21 cellular contexts compared by ENCODE assay signal in the genomic region with DNA sequence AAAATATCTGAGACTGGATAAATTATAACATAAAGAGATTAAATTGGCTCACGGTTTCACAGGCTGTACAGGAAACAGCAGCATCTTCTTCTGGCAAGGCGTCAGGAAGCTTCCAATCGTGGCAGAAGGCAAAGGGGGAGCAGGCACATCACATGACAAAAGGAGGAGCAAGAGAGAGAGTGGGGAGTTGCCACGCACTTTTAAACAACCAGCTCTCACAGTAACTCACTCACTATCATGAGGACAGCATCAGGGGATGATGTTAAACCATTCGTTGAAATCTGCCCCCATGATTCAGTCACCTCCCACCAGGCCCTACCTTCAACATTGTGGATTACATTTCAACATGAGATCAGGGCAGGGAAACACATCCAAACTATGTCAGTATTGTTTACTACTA.
DNase-seq lines count a peak whose midpoint lies in the region; ATAC-seq, FAIRE-seq and TF ChIP-seq lines count a peak whose summit lies in the region.
"Had no signal": no experiment of that assay in that cellular context is flagged by ENCODE, and none has a peak within 500 bp of the region (broad histone marks: within the 10 kb centered on the region; RNA-seq: fewer than 3 reads in every experiment).

No MANE protein-coding gene starts in this region.

- no peaks in the 10 kb centered on the region for H3K9me3 Mint-ChIP-seq in type B pancreatic cell

- TF ChIP-seq CTCF in K562 (IDR thresholded peaks at IDR 0.05 in 2 of 3, conservative IDR thresholded peaks at IDR 0.05 in 1 of 3; ENCODE audit: insufficient read depth in 2 of 3, low read depth in 1 of 3, low read length in 3 of 3) = no peak
- no peak for TF ChIP-seq CTCF in type B pancreatic cell (conservative IDR thresholded peaks at IDR 0.05)

- no TSS peak for BruUV-seq in K562 (replicated peaks; lab: Mats Ljungman, UMichigan)

- H3K27ac Mint-ChIP-seq in type B pancreatic cell = no peak overlapping the region
- H3K27ac Mint-ChIP-seq: B cell; CD4-positive, CD25-positive, alpha-beta regulatory T cell; CD8-positive, alpha-beta T cell had no signal

- no peaks in the 10 kb centered on the region for H3K36me3 ChIP-seq in K562 (ENCODE audit: control insufficient read depth, insufficient read depth, low read length)
- H3K36me3 ChIP-seq in neuronal stem cell (replicated peaks in 1 of 2; ENCODE audit: control insufficient read depth in 2 of 2, insufficient read depth in 2 of 2, low read length in 2 of 2) = no peaks in the 10 kb centered on the region
- H3K36me3 ChIP-seq: BLaER1 had no signal

- POLR2A ChIA-PET in K562 (lab: Yijun Ruan, JAX) = no interaction called here

- 0% methylated on average over 5 of the region's 5 CpGs for WGBS in K562 (ENCODE audit: insufficient coverage, low coverage, missing lambda C conversion rate)
- WGBS in neuronal stem cell (ENCODE audit: extremely low coverage in 2 of 2, insufficient read length in 2 of 2, insufficient replicate concordance in 1 of 2), 2 donors = no CpG with 5 or more reads among the region's 5 CpGs

- H3K4me3 ChIP-seq in K562 (no peak overlapping the region), neuronal stem cell (ENCODE audit: low read length in 2 of 2) (no peak overlapping the region)
- H3K4me3 ChIP-seq: BLaER1, GM23248 had no signal

- H3K9me3 ChIP-seq in K562 (replicated peaks; ENCODE audit: control insufficient read depth, insufficient read depth, low read depth, low read length) (no peaks in the 10 kb centered on the region; the same call in 1 of the 2 replicates), neuronal stem cell (replicated peaks in 1 of 2; ENCODE audit: control insufficient read depth in 2 of 2, insufficient read depth in 1 of 2, low read depth in 1 of 2, low read length in 2 of 2) (no peaks in the 10 kb centered on the region)
- H3K9me3 ChIP-seq: BLaER1, Caco-2 had no signal

- no peak overlapping the region for H2BK120ac ChIP-seq in neuronal stem cell (ENCODE audit: low read depth, low read length)

- no peak overlapping the region for H3K18ac ChIP-seq in neuronal stem cell (ENCODE audit: low read length)

- no peak overlapping the region for H4K8ac ChIP-seq in neuronal stem cell (ENCODE audit: low read depth, low read length)

- H3K27ac ChIP-seq in K562 (ENCODE audit: extremely low read depth, low read depth, low read length) (no peak overlapping the region), neuronal stem cell (replicated peaks; ENCODE audit: low read length) (no peak overlapping the region)
- H3K27ac ChIP-seq: BLaER1, C4-2B, GM23248 had no signal

- H3K27me3 Mint-ChIP-seq in type B pancreatic cell = no peaks in the 10 kb centered on the region
- H3K27me3 Mint-ChIP-seq: B cell; CD4-positive, CD25-positive, alpha-beta regulatory T cell had no signal

- no peak for TF ChIP-seq POLR2A in K562 (conservative IDR thresholded peaks at IDR 0.05)

- ATAC-seq in K562 = no peak
- ATAC-seq: CD8-positive, alpha-beta T cell had no signal

- no peak overlapping the region for H2AK5ac ChIP-seq in neuronal stem cell (ENCODE audit: low read depth, low read length)

- no peak overlapping the region for H2BK5ac ChIP-seq in neuronal stem cell (ENCODE audit: low read length)

- no peaks in the 10 kb centered on the region for H3K36me3 Mint-ChIP-seq in type B pancreatic cell
- H3K36me3 Mint-ChIP-seq: CD4-positive, CD25-positive, alpha-beta regulatory T cell; CD8-positive, alpha-beta T cell had no signal

- H3K27me3 ChIP-seq in K562 (ENCODE audit: control insufficient read depth in 2 of 2, insufficient read depth in 2 of 2, low read length in 2 of 2) (no peaks in the 10 kb centered on the region), neuronal stem cell (ENCODE audit: control insufficient read depth in 3 of 3, insufficient read depth in 3 of 3, low read depth in 1 of 3, low read length in 3 of 3) (no peaks in the 10 kb centered on the region)
- H3K27me3 ChIP-seq: BLaER1 had no signal

- TF ChIP-seq EP300 in K562 (IDR thresholded peaks at IDR 0.05; ENCODE audit: low read length) = no peak

- no peaks in the 10 kb centered on the region for H3K9me1 ChIP-seq in K562 (ENCODE audit: control insufficient read depth, insufficient read depth, low read length)

- H3K79me1 ChIP-seq in neuronal stem cell (ENCODE audit: low read depth, low read length) = no peaks in the 10 kb centered on the region

- H4K91ac ChIP-seq in neuronal stem cell (ENCODE audit: low read depth, low read length, poor library complexity) = no peak overlapping the region

- TF ChIP-seq RAD21 in K562 (CRISPR knock-in tag; conservative IDR thresholded peaks at IDR 0.05 in 1 of 2, IDR thresholded peaks at IDR 0.05 in 1 of 2) = no peak

- H3K4me2 ChIP-seq in K562 (ENCODE audit: insufficient read depth, low read length) (no peak overlapping the region), neuronal stem cell (ENCODE audit: insufficient read depth, low read length, poor library complexity, severe bottlenecking) (no peak overlapping the region)
- H3K4me2 ChIP-seq: BLaER1 had no signal

- H2AFZ ChIP-seq in K562 (ENCODE audit: low read depth, low read length) (no peak overlapping the region), neuronal stem cell (ENCODE audit: low read length) (peak overlapping the region; percentile 3)
- H2AFZ ChIP-seq: GM23248 had no signal

- FAIRE-seq in K562 (lab: Jason Lieb, UNC) = no peak
- FAIRE-seq: GM12891, GM18507, H1 had no signal

- no peak overlapping the region for H3K4me3 Mint-ChIP-seq in type B pancreatic cell
- H3K4me3 Mint-ChIP-seq: B cell; CD4-positive, CD25-positive, alpha-beta regulatory T cell; CD8-positive, alpha-beta T cell had no signal

- DNase-seq in EL (peak; percentile 5), K562 (ENCODE audit: extremely low read depth in 1 of 4, low spot score in 3 of 4) (no peak), neuronal stem cell (ENCODE audit: low spot score) (no peak), type B pancreatic cell (ENCODE audit: extremely low spot score, unreplicated experiment) (no peak), middle frontal gyrus (ENCODE audit: extremely low spot score, low spot score) (no peak), dermis blood vessel endothelial cell (no peak)
- DNase-seq: Caco-2; CD4-positive, CD25-positive, alpha-beta regulatory T cell; CD8-positive, alpha-beta T cell; DMS153; DND-41; GF-D8; GM23248; H7; HCEC 1CT had no signal

- CTCF ChIA-PET in K562 (lab: Yijun Ruan, JAX; ENCODE audit: low intra/inter-chr PET ratio) = no interaction called here

- H2BK12ac ChIP-seq in neuronal stem cell (ENCODE audit: low read length) = no peak overlapping the region

- no peaks in the 10 kb centered on the region for H3K4me1 Mint-ChIP-seq in type B pancreatic cell (ENCODE audit: unreplicated experiment)
- H3K4me1 Mint-ChIP-seq: B cell; CD4-positive, CD25-positive, alpha-beta regulatory T cell had no signal

- no peak overlapping the region for H3K14ac ChIP-seq in neuronal stem cell (ENCODE audit: low read length)

- H3K4me1 ChIP-seq in K562 (replicated peaks in 1 of 2; ENCODE audit: control insufficient read depth in 2 of 2, insufficient read depth in 2 of 2, low read length in 2 of 2) = no peaks in the 10 kb centered on the region
- H3K4me1 ChIP-seq in neuronal stem cell (ENCODE audit: control insufficient read depth in 2 of 2, insufficient read depth in 1 of 2, low read depth in 1 of 2, low read length in 2 of 2) = no peaks in the 10 kb centered on the region
- H3K4me1 ChIP-seq: BLaER1, Caco-2 had no signal

- in situ Hi-C loops in K562 (cut with MboI) = no loop called here

- no peak overlapping the region for H2BK15ac ChIP-seq in neuronal stem cell (ENCODE audit: low read length)

- intact Hi-C loops in K562 (cut with micrococcal nuclease) = no loop called here

- no peaks in the 10 kb centered on the region for H4K20me1 ChIP-seq in K562 (replicated peaks; ENCODE audit: control insufficient read depth, insufficient read depth, low read length)
- H4K20me1 ChIP-seq: BLaER1 had no signal

- no peaks in the 10 kb centered on the region for H3K79me2 ChIP-seq in K562 (ENCODE audit: control insufficient read depth, insufficient read depth, low read length)

- no peak overlapping the region for H3K4ac ChIP-seq in neuronal stem cell (ENCODE audit: low read length)

- H3K9ac ChIP-seq in K562 (ENCODE audit: insufficient read depth in 1 of 2, low read depth in 2 of 2, low read length in 2 of 2) = no peak overlapping the region
- no peak overlapping the region for H3K9ac ChIP-seq in neuronal stem cell (ENCODE audit: low read depth, low read length, poor library complexity)
- H3K9ac ChIP-seq: BLaER1, GM23248 had no signal

- H3K23ac ChIP-seq in neuronal stem cell (ENCODE audit: low read depth, low read length, poor library complexity) = no peak overlapping the region

TF ChIP-seq in K562, 482 proteins besides CTCF, POLR2A, EP300 and RAD21 (continues in another document):
- no peak for TF ChIP-seq NFE2L1 (tag; IDR thresholded peaks at IDR 0.05; ENCODE audit: borderline replicate concordance, low read depth)
- TF ChIP-seq, protein P1, sequence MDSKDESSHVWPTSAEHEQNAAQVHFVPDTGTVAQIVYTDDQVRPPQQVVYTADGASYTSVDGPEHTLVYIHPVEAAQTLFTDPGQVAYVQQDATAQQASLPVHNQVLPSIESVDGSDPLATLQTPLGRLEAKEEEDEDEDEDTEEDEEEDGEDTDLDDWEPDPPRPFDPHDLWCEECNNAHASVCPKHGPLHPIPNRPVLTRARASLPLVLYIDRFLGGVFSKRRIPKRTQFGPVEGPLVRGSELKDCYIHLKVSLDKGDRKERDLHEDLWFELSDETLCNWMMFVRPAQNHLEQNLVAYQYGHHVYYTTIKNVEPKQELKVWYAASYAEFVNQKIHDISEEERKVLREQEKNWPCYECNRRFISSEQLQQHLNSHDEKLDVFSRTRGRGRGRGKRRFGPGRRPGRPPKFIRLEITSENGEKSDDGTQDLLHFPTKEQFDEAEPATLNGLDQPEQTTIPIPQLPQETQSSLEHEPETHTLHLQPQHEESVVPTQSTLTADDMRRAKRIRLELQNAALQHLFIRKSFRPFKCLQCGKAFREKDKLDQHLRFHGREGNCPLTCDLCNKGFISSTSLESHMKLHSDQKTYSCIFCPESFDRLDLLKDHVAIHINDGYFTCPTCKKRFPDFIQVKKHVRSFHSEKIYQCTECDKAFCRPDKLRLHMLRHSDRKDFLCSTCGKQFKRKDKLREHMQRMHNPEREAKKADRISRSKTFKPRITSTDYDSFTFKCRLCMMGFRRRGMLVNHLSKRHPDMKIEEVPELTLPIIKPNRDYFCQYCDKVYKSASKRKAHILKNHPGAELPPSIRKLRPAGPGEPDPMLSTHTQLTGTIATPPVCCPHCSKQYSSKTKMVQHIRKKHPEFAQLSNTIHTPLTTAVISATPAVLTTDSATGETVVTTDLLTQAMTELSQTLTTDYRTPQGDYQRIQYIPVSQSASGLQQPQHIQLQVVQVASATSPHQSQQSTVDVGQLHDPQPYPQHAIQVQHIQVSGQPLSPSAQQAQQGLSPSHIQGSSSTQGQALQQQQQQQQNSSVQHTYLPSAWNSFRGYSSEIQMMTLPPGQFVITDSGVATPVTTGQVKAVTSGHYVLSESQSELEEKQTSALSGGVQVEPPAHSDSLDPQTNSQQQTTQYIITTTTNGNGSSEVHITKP (IDR thresholded peaks at IDR 0.05; ENCODE audit: partially characterized antibody) = peak; percentile 31
- TF ChIP-seq CBFB (CRISPR knock-in tag; IDR thresholded peaks at IDR 0.05) = no peak
- TF ChIP-seq NR2C1 (IDR thresholded peaks at IDR 0.05) = no peak
- no peak for TF ChIP-seq NR2C1 (tag; IDR thresholded peaks at IDR 0.05)
- TF ChIP-seq PCBP1 (IDR thresholded peaks at IDR 0.05; ENCODE audit: low read depth, low read length, poor library complexity, severe bottlenecking) = no peak
